In genomic region chr18:63267990-63268721, GRCh38 we compare ENCODE assay signal across 9 cellular contexts. TPM values are rescaled to one million over a fixed set of nuclear protein-coding genes. Genes with fewer than 3 reads are reported as not detected.
DNase-seq lines count a peak whose midpoint lies in the region; ATAC-seq and TF ChIP-seq lines count a peak whose summit lies in the region.
"Had no signal": no experiment of that assay in that cellular context is flagged by ENCODE, and none has a peak within 500 bp of the region (broad histone marks: within the 10 kb centered on the region; RNA-seq: fewer than 3 reads in every experiment).

No MANE protein-coding gene starts in this region.

- H3K27me3 ChIP-seq in lower lobe of right lung (ENCODE audit: low read depth), result no peaks in the 10 kb centered on the region

- no peak overlapping the region for H3K4me3 ChIP-seq in lower lobe of right lung

- H3K36me3 Mint-ChIP-seq in activated CD8-positive, alpha-beta T cell treated with anti-CD3 and anti-CD28 coated beads for 36 hours (ENCODE audit: low read depth), result peaks cover 64% of the 10 kb centered on the region
- no peaks in the 10 kb centered on the region for H3K36me3 Mint-ChIP-seq in nephron progenitor cell (ENCODE audit: low read depth)

- peaks cover 83% of the 10 kb centered on the region for H3K4me1 Mint-ChIP-seq in activated CD8-positive, alpha-beta T cell treated with anti-CD3 and anti-CD28 coated beads for 36 hours (ENCODE audit: low read depth)
- peaks cover 65% of the 10 kb centered on the region for H3K4me1 Mint-ChIP-seq in nephron progenitor cell

- POLR2A ChIA-PET in activated CD8-positive, alpha-beta T cell treated with anti-CD3 and anti-CD28 coated beads for 36 hours (lab: Charles Lee), result interaction anchor here (0.6 to 2.2 kb wide), 7 partner anchors 13 to 110 kb away, joined by 3 to 6 read pairs (median 3); no protein-coding TSS in a partner anchor

- ATAC-seq in HG02571 (IDR thresholded peaks at IDR 0.05; ENCODE audit: unreplicated experiment) (peak; percentile 55), lower lobe of right lung (no peak), GM18517 (IDR thresholded peaks at IDR 0.05; ENCODE audit: unreplicated experiment) (no peak), GM21576 (IDR thresholded peaks at IDR 0.05; ENCODE audit: unreplicated experiment) (no peak)
- peak; percentile 91 for ATAC-seq in activated CD8-positive, alpha-beta T cell treated with anti-CD3 and anti-CD28 coated beads for 36 hours

- no peak overlapping the region for H3K27ac ChIP-seq in lower lobe of right lung
- H3K27ac ChIP-seq: 22Rv1 had no signal

- no peaks in the 10 kb centered on the region for H3K9me3 ChIP-seq in lower lobe of right lung

- DNase-seq in DMS 273 (lab: John Stamatoyannopoulos, UW; ENCODE audit: unreplicated experiment), result peak; percentile 9
- DNase-seq in DMS 273 treated with DMSO at 0.1 percent for 48 hours (lab: John Stamatoyannopoulos, UW), result no peak
- peak; percentile 37 for DNase-seq in activated CD8-positive, alpha-beta T cell treated with anti-CD3 and anti-CD28 coated beads for 36 hours
- DNase-seq in nephron progenitor cell, result peak; percentile 7
- DNase-seq in lower lobe of right lung, result no peak

- no peaks in the 10 kb centered on the region for H3K27me3 Mint-ChIP-seq in activated CD8-positive, alpha-beta T cell treated with anti-CD3 and anti-CD28 coated beads for 36 hours
- H3K27me3 Mint-ChIP-seq in nephron progenitor cell (ENCODE audit: low read depth, poor library complexity), result no peaks in the 10 kb centered on the region

- peak overlapping the region; percentile 57 for H3K4me3 Mint-ChIP-seq in activated CD8-positive, alpha-beta T cell treated with anti-CD3 and anti-CD28 coated beads for 36 hours
- H3K4me3 Mint-ChIP-seq in nephron progenitor cell, result no peak overlapping the region

- CTCF ChIA-PET in activated CD8-positive, alpha-beta T cell treated with anti-CD3 and anti-CD28 coated beads for 36 hours (lab: Charles Lee), result interaction anchor here (1.3 to 6.0 kb wide), 2 partner anchors 13 to 50 kb away, joined by 5 to 25 read pairs; no protein-coding TSS in a partner anchor

- peak overlapping the region; percentile 84 for H3K27ac Mint-ChIP-seq in activated CD8-positive, alpha-beta T cell treated with anti-CD3 and anti-CD28 coated beads for 36 hours
- no peak overlapping the region for H3K27ac Mint-ChIP-seq in nephron progenitor cell

- intact Hi-C loops in activated CD8-positive, alpha-beta T cell treated with anti-CD3 and anti-CD28 coated beads for 36 hours (cut with micrococcal nuclease), result loop anchor here (5.0 kb wide), 1 partner anchor 34 kb away; no protein-coding TSS in a partner anchor
- intact Hi-C loops in lower lobe of right lung (cut with DNase I), result no loop called here

- no peak for TF ChIP-seq CTCF in activated CD8-positive, alpha-beta T cell treated with anti-CD3 and anti-CD28 coated beads for 36 hours (IDR thresholded peaks at IDR 0.05)
- no peak for TF ChIP-seq CTCF in nephron progenitor cell (IDR thresholded peaks at IDR 0.05)
- TF ChIP-seq CTCF in lower lobe of right lung (IDR thresholded peaks at IDR 0.05), result no peak

- no peaks in the 10 kb centered on the region for H3K36me3 ChIP-seq in lower lobe of right lung

- peaks cover 13% of the 10 kb centered on the region for H3K4me1 ChIP-seq in lower lobe of right lung

- H3K9me3 Mint-ChIP-seq in activated CD8-positive, alpha-beta T cell treated with anti-CD3 and anti-CD28 coated beads for 36 hours, result no peaks in the 10 kb centered on the region
- H3K9me3 Mint-ChIP-seq in nephron progenitor cell, result no peaks in the 10 kb centered on the region

RNA-seq across cellular contexts. Expression of gene BCL2, which starts 51.4 kb away (rescaled TPM):
- 100 to 1,000 TPM; 104 to 107 TPM for total RNA-seq in activated CD8-positive, alpha-beta T cell treated with anti-CD3 and anti-CD28 coated beads for 36 hours
- total RNA-seq in lower lobe of right lung, result 11.0 TPM

Comparison
In these comparisons a context has a peak if more than half of its experiments do, and no peak if none do; other contexts are left out.
1. DNase-seq: peak in DMS 273 (single experiment), activated CD8-positive, alpha-beta T cell treated with anti-CD3 and anti-CD28 coated beads for 36 hours (single experiment) and nephron progenitor cell (single experiment); none in DMS 273 treated with DMSO at 0.1 percent for 48 hours (single experiment) and lower lobe of right lung (single experiment).
2. ATAC-seq: peak in HG02571 (single experiment) and activated CD8-positive, alpha-beta T cell treated with anti-CD3 and anti-CD28 coated beads for 36 hours (single experiment); none in lower lobe of right lung (0 of 2), GM18517 (single experiment) and GM21576 (single experiment).